ENCODE assay signal across 9 cellular contexts in genomic region chr4:54090804-54091623, GRCh38. TPM values are rescaled to one million over a fixed set of nuclear protein-coding genes. Genes with fewer than 3 reads are reported as not detected.
DNase-seq lines count a peak whose midpoint lies in the region; ATAC-seq and TF ChIP-seq lines count a peak whose summit lies in the region.
"Had no signal": no experiment of that assay in that cellular context is flagged by ENCODE, and none has a peak within 500 bp of the region (broad histone marks: within the 10 kb centered on the region; RNA-seq: fewer than 3 reads in every experiment).

No MANE protein-coding gene starts in this region.

- no peak overlapping the region for H3K27ac Mint-ChIP-seq in CD4-positive, alpha-beta T cell

- no peak for TF ChIP-seq CTCF in CD4-positive, alpha-beta T cell (IDR thresholded peaks at IDR 0.05)
- TF ChIP-seq CTCF in cardiac fibroblast (IDR thresholded peaks at IDR 0.05; ENCODE audit: low read depth, low read length) (no peak), liver (IDR thresholded peaks at IDR 0.05; ENCODE audit: low read depth, low read length, missing input control) (no peak), thyroid gland (IDR thresholded peaks at IDR 0.05) (no peak)

- POLR2A ChIA-PET in CD4-positive, alpha-beta T cell (lab: Charles Lee), result interaction anchor here (0.6 to 0.9 kb wide), 2 partner anchors 25 to 32 kb away, joined by 3 read pairs; no protein-coding TSS in a partner anchor

- WGBS in liver, result 9% methylated on average over 27 of the region's 27 CpGs
- WGBS in thyroid gland, 2 donors, result 17 to 20% methylated on average over 21 to 25 of the region's 27 CpGs

- DNase-seq in CD4-positive, alpha-beta T cell, result peak in 4 of 10 experiments; percentile 10 to 43 (median 24)
- DNase-seq in NCI-H748 (lab: John Stamatoyannopoulos, UW; ENCODE audit: unreplicated experiment), result peak; percentile 56
- peak in 1 of 2 donors; percentile 45 for DNase-seq in cardiac fibroblast (ENCODE audit: low read depth in 2 of 2)
- peak; percentile 76 to 82 for DNase-seq in thyroid gland
- no peak for DNase-seq in NCI-H128 (lab: John Stamatoyannopoulos, UW; ENCODE audit: unreplicated experiment)
- DNase-seq in globus pallidus (ENCODE audit: low spot score), result no peak

- peaks cover 29% of the 10 kb centered on the region for H3K4me1 Mint-ChIP-seq in CD4-positive, alpha-beta T cell (ENCODE audit: low read depth)

- H3K36me3 Mint-ChIP-seq in CD4-positive, alpha-beta T cell (ENCODE audit: low read depth), result no peaks in the 10 kb centered on the region

- H3K27me3 Mint-ChIP-seq in CD4-positive, alpha-beta T cell, result peaks cover 54% of the 10 kb centered on the region

- H3K9me3 Mint-ChIP-seq in CD4-positive, alpha-beta T cell, result no peaks in the 10 kb centered on the region

- H3K4me1 ChIP-seq in liver (ENCODE audit: control insufficient read depth in 4 of 4, insufficient read depth in 4 of 4, low read length in 3 of 4), result peaks cover 0 to 26% (median 11%) of the 10 kb centered on the region in 4 donors
- peaks cover 4 to 9% of the 10 kb centered on the region in 2 donors for H3K4me1 ChIP-seq in thyroid gland

- ATAC-seq in CD4-positive, alpha-beta T cell (ENCODE audit: poor library complexity), result peak; percentile 40
- peak; percentile 46 for ATAC-seq in GM19467 (IDR thresholded peaks at IDR 0.05; ENCODE audit: unreplicated experiment)

- H3K9me3 ChIP-seq in CD4-positive, alpha-beta T cell (ENCODE audit: control insufficient read depth, low read length), result no peaks in the 10 kb centered on the region
- H3K9me3 ChIP-seq in liver (ENCODE audit: control insufficient read depth in 4 of 4, low read length in 3 of 4) (no peaks in the 10 kb centered on the region), thyroid gland (no peaks in the 10 kb centered on the region)

- CTCF ChIA-PET in CD4-positive, alpha-beta T cell (lab: Charles Lee), result interaction anchor here (1.0 kb wide), 1 partner anchor 18 kb away, joined by 3 read pairs; no protein-coding TSS in a partner anchor

- H3K9ac ChIP-seq in liver (ENCODE audit: low read depth in 1 of 2, low read length in 2 of 2), result peak overlapping the region; percentile 67 to 86

- TF ChIP-seq RAD21 in liver (IDR thresholded peaks at IDR 0.05), result no peak

- no peak overlapping the region for H3K27ac ChIP-seq in CD4-positive, alpha-beta T cell (ENCODE audit: low read depth, low read length)
- H3K27ac ChIP-seq in liver (ENCODE audit: low read depth in 1 of 2, low read length in 2 of 2) (peak overlapping the region; percentile 82 to 95), thyroid gland (no peak overlapping the region)
- H3K27ac ChIP-seq: HL-60 had no signal

- peaks cover 41% of the 10 kb centered on the region for H3K27me3 ChIP-seq in CD4-positive, alpha-beta T cell (ENCODE audit: control insufficient read depth, insufficient read depth, low read length)
- no peaks in the 10 kb centered on the region for H3K27me3 ChIP-seq in liver (ENCODE audit: control insufficient read depth in 4 of 4, insufficient read depth in 4 of 4, low read length in 3 of 4)
- H3K27me3 ChIP-seq in thyroid gland, result peaks cover 25% of the 10 kb centered on the region

- H3K4me3 Mint-ChIP-seq in CD4-positive, alpha-beta T cell, result peak overlapping the region; percentile 88

- H3K4me3 ChIP-seq in cardiac fibroblast (replicated peaks in 1 of 2; ENCODE audit: low read depth in 2 of 2, low read length in 2 of 2) (peak overlapping the region; percentile 63 to 65), liver (ENCODE audit: low read depth in 1 of 3, low read length in 3 of 3) (peak overlapping the region; percentile 49 to 59 (median 52)), thyroid gland (replicated peaks in 1 of 3) (peak overlapping the region in 2 of 3 donors; percentile 26 to 48)

- intact Hi-C loops in CD4-positive, alpha-beta T cell (cut with DNase I, micrococcal nuclease), result loop anchor here in 1 of 2 experiments (10.0 kb wide), 1 partner anchor 1226 kb away; the partner anchor contains the start of gene RASL11B
- intact Hi-C loops in thyroid gland (cut with DNase I), result no loop called here

- no peak for TF ChIP-seq POLR2A in thyroid gland (IDR thresholded peaks at IDR 0.05)

- H3K36me3 ChIP-seq in liver (ENCODE audit: control insufficient read depth in 4 of 4, insufficient read depth in 3 of 4, low read depth in 1 of 4, low read length in 3 of 4) (no peaks in the 10 kb centered on the region), thyroid gland (no peaks in the 10 kb centered on the region)

TF ChIP-seq in liver, 16 proteins besides CTCF, POLR2A, EP300 and RAD21:
- TF ChIP-seq EGR1 (IDR thresholded peaks at IDR 0.05; ENCODE audit: low read depth in 2 of 2), result peak; percentile 78 to 87
- no peak for TF ChIP-seq FOXA1 (IDR thresholded peaks at IDR 0.05)
- TF ChIP-seq RXRA (IDR thresholded peaks at IDR 0.05), result peak; percentile 20 to 41
- TF ChIP-seq ZBTB33 (IDR thresholded peaks at IDR 0.05), result peak; percentile 42
- no peak for TF ChIP-seq HNF4G (IDR thresholded peaks at IDR 0.05)
- peak; percentile 50 for TF ChIP-seq SP1 (IDR thresholded peaks at IDR 0.05)
- TF ChIP-seq YY1 (IDR thresholded peaks at IDR 0.05), result peak; percentile 68

RNA-seq across cellular contexts. Expression of gene GSX2, which starts 8.9 kb away (rescaled TPM):
- not detected for total RNA-seq in CD4-positive, alpha-beta T cell
- total RNA-seq in liver (not detected), thyroid gland (not detected)
- polyA plus RNA-seq in liver, result not detected

RNA-seq across cellular contexts. Expression of gene CHIC2, which starts 26.6 kb away (rescaled TPM):
- 10 to 100 TPM; 53.8 to 59.2 TPM for total RNA-seq in CD4-positive, alpha-beta T cell
- total RNA-seq in liver (10 to 100 TPM; 21.7 to 26.2 TPM), thyroid gland (10 to 100 TPM; 31.3 to 42.7 (median 33.0) TPM)
- 10 to 100 TPM in 1 of 2 donors, 1 to 10 TPM in 1; 9.3 to 15.1 TPM for polyA plus RNA-seq in liver

Comparison
In these comparisons a context has a peak if more than half of its experiments do, and no peak if none do; other contexts are left out.
1. DNase-seq: peak in NCI-H748 (single experiment) and thyroid gland (2 of 2); none in NCI-H128 (single experiment) and globus pallidus (single experiment).
2. H3K27ac ChIP-seq: peak in liver (2 of 2); none in CD4-positive, alpha-beta T cell (single experiment) and thyroid gland (0 of 3).
3. Peak in every context shown above with its lines, with median percentiles within 50 percentile points of each other: H3K4me3 ChIP-seq.